In genomic region chr11:106724293-106724892, GRCh38 we compare ENCODE assay signal across 18 cellular contexts.
DNase-seq lines count a peak whose midpoint lies in the region; ATAC-seq and TF ChIP-seq lines count a peak whose summit lies in the region.
"Had no signal": no experiment of that assay in that cellular context is flagged by ENCODE, and none has a peak within 500 bp of the region (broad histone marks: within the 10 kb centered on the region; RNA-seq: fewer than 3 reads in every experiment).

No MANE protein-coding gene starts in this region.

- DNase-seq in A673 (ENCODE audit: low spot score) (peak; percentile 15), M059J (ENCODE audit: low read depth) (peak; percentile 12), SHP77 (lab: John Stamatoyannopoulos, UW) (peak; percentile 85), left lung (no peak), activated gamma-delta T cell treated with Interleukin-2 at 50 U/mL for 16 hours (no peak), NCI-H1930 (lab: John Stamatoyannopoulos, UW) (no peak)
- DNase-seq in activated CD4-positive, alpha-beta T cell treated with anti-CD3 and anti-CD28 coated beads for 1 hour = no peak
- DNase-seq: endodermal cell; head of caudate nucleus; KG1; left cardiac atrium; naive thymus-derived CD4-positive, alpha-beta T cell; NCI-H345; right cardiac atrium; stimulated activated CD4-positive, alpha-beta T cell treated with anti-CD3 and anti-CD28 coated beads, Interleukin-4, amount 100 ng/mL, for 24 hours had no signal

- CTCF ChIA-PET in A673 (lab: Charles Lee) = no interaction called here

- H3K27ac ChIP-seq in A673 (ENCODE audit: low read depth, low read length, poor library complexity, severe bottlenecking) (no peak overlapping the region), left lung (no peak overlapping the region)
- H3K27ac ChIP-seq: RWPE1 had no signal

- H3K4me3 ChIP-seq in A673 (ENCODE audit: low read depth, low read length, poor library complexity, severe bottlenecking) (no peak overlapping the region), left lung (no peak overlapping the region)

- no peak for TF ChIP-seq CTCF in A673 (conservative IDR thresholded peaks at IDR 0.05; ENCODE audit: low read depth, low read length)
- TF ChIP-seq CTCF in left lung (IDR thresholded peaks at IDR 0.05) = no peak

- ATAC-seq in left lung = peak; percentile 86
- no peak for ATAC-seq in HG03280 (IDR thresholded peaks at IDR 0.05; ENCODE audit: unreplicated experiment)
- ATAC-seq: naive thymus-derived CD4-positive, alpha-beta T cell; stimulated activated effector memory CD8-positive, alpha-beta T cell treated with anti-CD3 and anti-CD28 coated beads, Interleukin-12 subunit alpha, Interleukin-12 subunit beta, amount 100 ng/mL, for 72 hours had no signal

- no peaks in the 10 kb centered on the region for H3K36me3 ChIP-seq in A673 (ENCODE audit: insufficient read depth, low read length, poor library complexity, severe bottlenecking)
- no peaks in the 10 kb centered on the region for H3K36me3 ChIP-seq in left lung

- no TSS peak for BruUV-seq in A673 (replicated peaks; lab: Mats Ljungman, UMichigan)

- intact Hi-C loops in A673 (cut with micrococcal nuclease; ENCODE audit: unreplicated experiment) = loop anchor here (10.0 kb wide), 1 partner anchor 1060 kb away; no protein-coding TSS in a partner anchor
- intact Hi-C loops in left lung (cut with DNase I) = loop anchor here in 1 of 2 donors (10.0 kb wide), 1 partner anchor 310 kb away; no protein-coding TSS in a partner anchor

- H3K9me3 ChIP-seq in A673 (ENCODE audit: low read depth, low read length, poor library complexity, severe bottlenecking) = no peaks in the 10 kb centered on the region
- H3K9me3 ChIP-seq in left lung = no peaks in the 10 kb centered on the region

- H3K4me1 ChIP-seq in A673 (ENCODE audit: insufficient read depth, low read length, poor library complexity, severe bottlenecking) = no peaks in the 10 kb centered on the region
- no peaks in the 10 kb centered on the region for H3K4me1 ChIP-seq in left lung

- POLR2A ChIA-PET in A673 (lab: Charles Lee; ENCODE audit: low non-redundant PET) = no interaction called here

- peaks cover 3% of the 10 kb centered on the region for H3K27me3 ChIP-seq in A673 (replicated peaks; ENCODE audit: insufficient read depth, low read depth, low read length, poor library complexity)
- H3K27me3 ChIP-seq in left lung = no peaks in the 10 kb centered on the region

Comparison
In these comparisons a context has a peak if more than half of its experiments do, and no peak if none do; other contexts are left out.
1. DNase-seq: peak in A673 (single experiment), M059J (single experiment) and SHP77 (2 of 2); none in left lung (0 of 2), activated gamma-delta T cell treated with Interleukin-2 at 50 U/mL for 16 hours (single experiment), NCI-H1930 (0 of 2) and activated CD4-positive, alpha-beta T cell treated with anti-CD3 and anti-CD28 coated beads for 1 hour (single experiment).